Comparison of ENCODE assay signal across 8 cellular contexts in genomic region chr6:10403385-10404106, GRCh38.
A peak's percentile ranks its signal among the peaks of the same experiment; 100 is the strongest.
DNase-seq lines count a peak whose midpoint lies in the region; ATAC-seq and TF ChIP-seq lines count a peak whose summit lies in the region.

No MANE protein-coding gene starts in this region.

- H3K4me3 ChIP-seq in foreskin fibroblast (ENCODE audit: low read depth in 1 of 2, low read length in 2 of 2) (peak overlapping the region; percentile 49 to 70), skeletal muscle cell (ENCODE audit: low read depth, low read length) (peak overlapping the region; percentile 67)

- TF ChIP-seq CTCF in foreskin fibroblast (IDR thresholded peaks at IDR 0.05; ENCODE audit: low read depth, low read length): no peak

- ATAC-seq in GM18870 (IDR thresholded peaks at IDR 0.05; ENCODE audit: unreplicated experiment) (peak; percentile 25), HG03095 (IDR thresholded peaks at IDR 0.05; ENCODE audit: unreplicated experiment) (peak; percentile 26)

- DNase-seq in AG08396 (ENCODE audit: low spot score): peak; percentile 55
- DNase-seq in SW480 (ENCODE audit: low spot score): peak; percentile 85
- peak; percentile 75 to 88 for DNase-seq in foreskin fibroblast
- peak; percentile 25 for DNase-seq in skeletal muscle cell (ENCODE audit: low read depth)
- DNase-seq in DMS79 treated with DMSO at 0.1 percent for 48 hours (lab: John Stamatoyannopoulos, UW): no peak
- no peak for DNase-seq in activated CD4-positive, CD25-positive, alpha-beta regulatory T cell (lab: John Stamatoyannopoulos, UW)

Comparison
In these comparisons a context has a peak if more than half of its experiments do, and no peak if none do; other contexts are left out.
1. DNase-seq: peak in AG08396 (single experiment), SW480 (single experiment), foreskin fibroblast (2 of 2) and skeletal muscle cell (single experiment); none in DMS79 treated with DMSO at 0.1 percent for 48 hours (single experiment) and activated CD4-positive, CD25-positive, alpha-beta regulatory T cell (0 of 4).